19 cellular contexts compared by ENCODE assay signal in the genomic region with DNA sequence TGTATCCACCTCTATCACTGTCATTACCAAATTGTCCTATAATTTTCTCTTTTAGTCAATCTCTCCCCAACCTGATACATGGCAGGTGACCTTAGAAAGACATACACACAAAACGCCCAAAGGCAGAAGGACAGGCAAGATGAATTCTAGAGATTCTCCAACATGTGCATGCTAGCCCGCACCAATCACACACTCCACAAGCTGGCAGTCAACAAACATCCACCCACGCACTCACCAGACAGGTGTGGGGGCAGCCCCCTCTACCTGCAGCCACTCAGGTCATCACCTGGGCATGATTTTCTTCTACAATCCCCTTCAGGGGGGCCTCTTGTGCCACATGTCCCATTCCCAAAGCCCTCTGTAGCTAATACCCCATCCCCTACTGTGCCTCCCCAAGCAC. TPM values are rescaled to one million over a fixed set of nuclear protein-coding genes. Genes with fewer than 3 reads are reported as not detected.
DNase-seq lines count a peak whose midpoint lies in the region; ATAC-seq, FAIRE-seq and TF ChIP-seq lines count a peak whose summit lies in the region.
"Had no signal": no experiment of that assay in that cellular context is flagged by ENCODE, and none has a peak within 500 bp of the region (broad histone marks: within the 10 kb centered on the region; RNA-seq: fewer than 3 reads in every experiment).

No MANE protein-coding gene starts in this region.

- H3K9me1 ChIP-seq in K562 (ENCODE audit: control insufficient read depth, insufficient read depth, low read length): peaks cover 4% of the 10 kb centered on the region

- H3K4me1 ChIP-seq in HEK293 (ENCODE audit: control insufficient read depth, insufficient read depth, low read length): peaks cover 11% of the 10 kb centered on the region; the same call in 1 of the 2 replicates
- peaks cover 4 to 12% of the 10 kb centered on the region in 2 experiments; a peak in 3 of 5 replicates for H3K4me1 ChIP-seq in K562 (replicated peaks in 1 of 2; ENCODE audit: control insufficient read depth in 2 of 2, insufficient read depth in 2 of 2, low read length in 2 of 2)
- H3K4me1 ChIP-seq in neural progenitor cell: peaks cover 30% of the 10 kb centered on the region

- intact Hi-C loops in K562 (cut with micrococcal nuclease): no loop called here
- intact Hi-C loops in natural killer cell (cut with micrococcal nuclease): no loop called here

- peaks cover 2 to 28% of the 10 kb centered on the region in 2 experiments; a peak in 3 of 5 replicates for H3K27me3 ChIP-seq in K562 (ENCODE audit: control insufficient read depth in 2 of 2, insufficient read depth in 2 of 2, low read length in 2 of 2)
- no peaks in the 10 kb centered on the region for H3K27me3 ChIP-seq in neural progenitor cell

- H2AFZ ChIP-seq in K562 (ENCODE audit: low read depth, low read length) (no peak overlapping the region), neural progenitor cell (replicated peaks) (no peak overlapping the region)

- POLR2A ChIA-PET in HEK293 (lab: Yijun Ruan, JAX) (interaction anchor here (1.5 kb wide), 1 partner anchor 9 kb away, joined by 4 read pairs; the partner anchor contains the start of gene MPP2), K562 (lab: Yijun Ruan, JAX) (interaction anchor here (0.6 to 1.2 kb wide), 2 partner anchors 46 to 85 kb away, joined by 3 read pairs; no protein-coding TSS in a partner anchor)
- POLR2A ChIA-PET in naive thymus-derived CD8-positive, alpha-beta T cell (lab: Charles Lee): interaction anchor here (0.6 kb wide), 1 partner anchor 9 kb away, joined by 3 read pairs; no protein-coding TSS in a partner anchor

- H3K9ac ChIP-seq in K562 (ENCODE audit: insufficient read depth in 1 of 2, low read depth in 2 of 2, low read length in 2 of 2) (no peak overlapping the region), neural progenitor cell (no peak overlapping the region)
- H3K9ac ChIP-seq: BLaER1 had no signal

- WGBS in K562 (ENCODE audit: insufficient coverage, low coverage, missing lambda C conversion rate): 0% methylated on average over 3 of the region's 3 CpGs

- FAIRE-seq in K562 (lab: Jason Lieb, UNC): no peak
- FAIRE-seq: GM19239 had no signal

- H4K20me1 ChIP-seq in K562 (replicated peaks; ENCODE audit: control insufficient read depth, insufficient read depth, low read length) (peaks cover 3% of the 10 kb centered on the region; the same call in 1 of the 2 replicates), neural progenitor cell (ENCODE audit: low read depth) (peaks cover 10% of the 10 kb centered on the region)
- H4K20me1 ChIP-seq: BLaER1 had no signal

- no peak for TF ChIP-seq RAD21 in K562 (CRISPR knock-in tag; conservative IDR thresholded peaks at IDR 0.05 in 1 of 2, IDR thresholded peaks at IDR 0.05 in 1 of 2)

- H3K9me3 ChIP-seq in HEK293 (ENCODE audit: control insufficient read depth, insufficient read depth, low read depth, low read length): no peaks in the 10 kb centered on the region
- no peaks in the 10 kb centered on the region for H3K9me3 ChIP-seq in K562 (replicated peaks; ENCODE audit: control insufficient read depth, insufficient read depth, low read depth, low read length)
- H3K9me3 ChIP-seq in neural progenitor cell (ENCODE audit: low read depth): no peaks in the 10 kb centered on the region
- H3K9me3 ChIP-seq: BLaER1, Caco-2, HAP-1 had no signal

- H3K4me1 Mint-ChIP-seq in neural progenitor cell (peaks cover 35% of the 10 kb centered on the region), natural killer cell (peaks cover 0 to 16% of the 10 kb centered on the region in 2 donors)
- peaks cover 11 to 23% (median 14%) of the 10 kb centered on the region in 4 donors for H3K4me1 Mint-ChIP-seq in naive thymus-derived CD8-positive, alpha-beta T cell

- no peaks in the 10 kb centered on the region for H3K9me3 Mint-ChIP-seq in neural progenitor cell
- no peaks in the 10 kb centered on the region for H3K9me3 Mint-ChIP-seq in natural killer cell
- no peaks in the 10 kb centered on the region for H3K9me3 Mint-ChIP-seq in naive thymus-derived CD8-positive, alpha-beta T cell
- H3K9me3 Mint-ChIP-seq: CD8-positive, alpha-beta memory T cell; HFFc6 had no signal

- H3K36me3 Mint-ChIP-seq in neural progenitor cell: peaks cover 5% of the 10 kb centered on the region
- H3K36me3 Mint-ChIP-seq in natural killer cell: no peaks in the 10 kb centered on the region
- peaks cover 0 to 11% (median 4%) of the 10 kb centered on the region in 3 donors for H3K36me3 Mint-ChIP-seq in naive thymus-derived CD8-positive, alpha-beta T cell
- H3K36me3 Mint-ChIP-seq: CD8-positive, alpha-beta memory T cell had no signal

- ATAC-seq in K562 (no peak), natural killer cell (no peak)
- ATAC-seq in naive thymus-derived CD8-positive, alpha-beta T cell: no peak

- in situ Hi-C loops in K562 (cut with MboI): no loop called here

- no peak for TF ChIP-seq EP300 in K562 (IDR thresholded peaks at IDR 0.05; ENCODE audit: low read length)

- H3K36me3 ChIP-seq in HEK293 (ENCODE audit: control insufficient read depth in 2 of 2, insufficient read depth in 1 of 2, low read length in 2 of 2) (peaks cover 0 to 24% of the 10 kb centered on the region in 2 experiments; a peak in 2 of 3 replicates), K562 (ENCODE audit: control insufficient read depth, insufficient read depth, low read length) (no peaks in the 10 kb centered on the region), neural progenitor cell (no peaks in the 10 kb centered on the region)
- H3K36me3 ChIP-seq: BLaER1, HAP-1 had no signal

- H3K4me2 ChIP-seq in K562 (ENCODE audit: insufficient read depth, low read length) (no peak overlapping the region), neural progenitor cell (no peak overlapping the region)

- H3K4me3 ChIP-seq in HEK293 (ENCODE audit: low read depth, low read length) (no peak overlapping the region), K562 (no peak overlapping the region), epithelial cell of esophagus (ENCODE audit: low read length) (no peak overlapping the region), neural progenitor cell (no peak overlapping the region)
- H3K4me3 ChIP-seq: BLaER1, HAP-1 had no signal

- no peak overlapping the region for H3K27ac ChIP-seq in HEK293 (ENCODE audit: extremely low read depth, low read depth, low read length)
- H3K27ac ChIP-seq in K562 (ENCODE audit: extremely low read depth, low read depth, low read length): no peak overlapping the region
- no peak overlapping the region for H3K27ac ChIP-seq in neural progenitor cell
- H3K27ac ChIP-seq: 22Rv1, BLaER1 had no signal

- no peak for TF ChIP-seq POLR2A in K562 (conservative IDR thresholded peaks at IDR 0.05)

- CTCF ChIA-PET in HEK293 (lab: Yijun Ruan, JAX) (interaction anchor here (2.2 to 5.5 kb wide), 2 partner anchors 13 to 18 kb away, joined by 27 to 39 read pairs; no protein-coding TSS in a partner anchor), K562 (lab: Yijun Ruan, JAX; ENCODE audit: low intra/inter-chr PET ratio) (no interaction called here)

- DNase-seq in K562 (ENCODE audit: extremely low read depth in 1 of 4, low spot score in 3 of 4) (no peak), epithelial cell of esophagus (ENCODE audit: low read depth) (peak; percentile 85), neural progenitor cell (ENCODE audit: low spot score) (no peak), natural killer cell (no peak), putamen (ENCODE audit: low spot score) (no peak)
- DNase-seq in stimulated activated CD4-positive, alpha-beta T cell treated with anti-CD3 and anti-CD28 coated beads, Interleukin-2, amount 100 ng/mL, for 24 hours: no peak
- no peak for DNase-seq in naive thymus-derived CD8-positive, alpha-beta T cell
- DNase-seq: AML-193; Caco-2; CD8-positive, alpha-beta memory T cell; GF-D8; GOT3; HFFc6 had no signal

- peaks cover 4% of the 10 kb centered on the region for H3K27me3 Mint-ChIP-seq in neural progenitor cell (ENCODE audit: insufficient read depth, low read depth)
- peaks cover 20 to 45% of the 10 kb centered on the region in 2 donors for H3K27me3 Mint-ChIP-seq in natural killer cell (ENCODE audit: low read depth in 2 of 2)
- H3K27me3 Mint-ChIP-seq in naive thymus-derived CD8-positive, alpha-beta T cell: peaks cover 0 to 8% (median 4%) of the 10 kb centered on the region in 5 donors

- peaks cover 16% of the 10 kb centered on the region for H3F3A ChIP-seq in neural progenitor cell (ENCODE audit: low read depth)

- H3K79me2 ChIP-seq in K562 (ENCODE audit: control insufficient read depth, insufficient read depth, low read length) (no peaks in the 10 kb centered on the region), neural progenitor cell (ENCODE audit: low read depth) (peaks cover 10% of the 10 kb centered on the region)

- H3K27ac Mint-ChIP-seq in neural progenitor cell: no peak overlapping the region
- H3K27ac Mint-ChIP-seq in natural killer cell: no peak overlapping the region
- H3K27ac Mint-ChIP-seq in naive thymus-derived CD8-positive, alpha-beta T cell: no peak overlapping the region
- H3K27ac Mint-ChIP-seq: CD8-positive, alpha-beta memory T cell; HFFc6 had no signal

- TF ChIP-seq CTCF in HEK293 (tag by site-specific recombination; IDR thresholded peaks at IDR 0.05): no peak
- no peak for TF ChIP-seq CTCF in K562 (IDR thresholded peaks at IDR 0.05 in 2 of 3, conservative IDR thresholded peaks at IDR 0.05 in 1 of 3; ENCODE audit: insufficient read depth in 2 of 3, low read depth in 1 of 3, low read length in 3 of 3)
- no peak for TF ChIP-seq CTCF in epithelial cell of esophagus (IDR thresholded peaks at IDR 0.05; ENCODE audit: insufficient read depth, low read depth, low read length, missing control alignments)
- TF ChIP-seq CTCF in neural progenitor cell (IDR thresholded peaks at IDR 0.05): no peak
- no peak for TF ChIP-seq CTCF in natural killer cell (IDR thresholded peaks at IDR 0.05)

- H3K4me3 Mint-ChIP-seq in neural progenitor cell (peak overlapping the region; percentile 4), natural killer cell (no peak overlapping the region)
- no peak overlapping the region for H3K4me3 Mint-ChIP-seq in naive thymus-derived CD8-positive, alpha-beta T cell
- H3K4me3 Mint-ChIP-seq: CD8-positive, alpha-beta memory T cell; HFFc6 had no signal

- no TSS peak for BruUV-seq in K562 (replicated peaks; lab: Mats Ljungman, UMichigan)

RNA-seq across cellular contexts. Expression of gene MPP2, which starts 9.5 kb away (rescaled TPM):
- 0.30 and 1.5 TPM in 2 replicates for total RNA-seq in K562 (2011; cell fraction: chromatin; rRNA removed; ENCODE audit: low replicate concordance)
- total RNA-seq in K562 (2011; cell fraction: nucleolus; rRNA removed): 1.2 and 1.8 TPM in 2 replicates
- 0.66 and 0.99 TPM in 2 replicates for total RNA-seq in K562 (2011; cell fraction: nucleoplasm; rRNA removed)
- total RNA-seq in K562 (2014; rRNA removed): 0.14 and 0.41 TPM in 2 replicates
- 0.35 and 0.44 TPM in 2 replicates for total RNA-seq in K562 (2014; rRNA removed; fragmentation: Illumina TruSeq; extraction: Trizol)
- total RNA-seq in K562 (2015; rRNA removed; fragmentation: Illumina TruSeq; extraction: Trizol): 0.26 and 0.33 TPM in 2 replicates
- total RNA-seq in K562 (2021): 0.45 and 0.53 TPM in 2 replicates
- 1.0 and 1.2 TPM in 2 replicates for polyA plus RNA-seq in K562 (2011; rRNA removed)
- polyA plus RNA-seq in K562 (2011; cell fraction: cytosol; rRNA removed): 1.3 and 1.5 TPM in 2 replicates
- polyA plus RNA-seq in K562 (2011; cell fraction: nucleus; rRNA removed): 1.4 and 1.6 TPM in 2 replicates
- polyA plus RNA-seq in K562 (2012): 0.19 and 0.34 TPM in 2 replicates
- polyA plus RNA-seq in K562 (2014; fragmentation: Illumina TruSeq; extraction: Trizol): 0.24 and 0.28 TPM in 2 replicates
- polyA plus RNA-seq in K562 (2014; fragmentation: Nextera tagmentation; extraction: Ambion mirVana): under 1 TPM; 0.04 TPM
- 0.12 and 0.39 TPM in 2 replicates for polyA plus RNA-seq in K562 (2014; rRNA removed)
- polyA minus RNA-seq in K562 (2011; rRNA and poly(A)+ RNA removed): 0.99 and 1.5 TPM in 2 replicates
- 1.2 and 1.3 TPM in 2 replicates for polyA minus RNA-seq in K562 (2011; cell fraction: cytosol; rRNA and poly(A)+ RNA removed)
- 0.89 and 1.9 TPM in 2 replicates for polyA minus RNA-seq in K562 (2011; cell fraction: nucleus; rRNA and poly(A)+ RNA removed)
- total RNA-seq in neural progenitor cell (ENCODE audit: low replicate concordance): 7.8 and 24.5 TPM in 2 replicates
- 1 to 10 TPM in 1 of 3 donors, under 1 TPM in 2; 0.75 to 2.0 (median 0.85) TPM for total RNA-seq in natural killer cell
- total RNA-seq in naive thymus-derived CD8-positive, alpha-beta T cell: 1 to 10 TPM; 2.4 to 5.2 TPM
- polyA plus RNA-seq in naive thymus-derived CD8-positive, alpha-beta T cell: 1 to 10 TPM; 1.1 to 4.0 (median 3.1) TPM

RNA-seq across cellular contexts. Expression of gene PPY, which starts 44.4 kb away (rescaled TPM):
- total RNA-seq in K562 (2011; cell fraction: chromatin; rRNA removed; ENCODE audit: low replicate concordance): not detected in 2 replicates
- total RNA-seq in K562 (2011; cell fraction: nucleolus; rRNA removed): not detected in 2 replicates
- total RNA-seq in K562 (2011; cell fraction: nucleoplasm; rRNA removed): not detected in 2 replicates
- total RNA-seq in K562 (2014; rRNA removed) (not detected in 2 replicates), K562 (2014; rRNA removed; fragmentation: Illumina TruSeq; extraction: Trizol) (not detected in 2 replicates), K562 (2015; rRNA removed; fragmentation: Illumina TruSeq; extraction: Trizol) (not detected in 2 replicates), K562 (2021) (not detected in 2 replicates), neural progenitor cell (ENCODE audit: low replicate concordance) (not detected in 2 replicates), natural killer cell (not detected)
- polyA plus RNA-seq in K562 (2011; rRNA removed) (not detected in 2 replicates), K562 (2014; fragmentation: Illumina TruSeq; extraction: Trizol) (not detected in 2 replicates), K562 (2014; fragmentation: Nextera tagmentation; extraction: Ambion mirVana) (not detected), K562 (2014; rRNA removed) (1.9 TPM in 1 of 2 replicates, not detected in the other)
- polyA plus RNA-seq in K562 (2011; cell fraction: cytosol; rRNA removed): not detected in 2 replicates
- polyA plus RNA-seq in K562 (2011; cell fraction: nucleus; rRNA removed): not detected in 2 replicates
- not detected in 2 replicates for polyA plus RNA-seq in K562 (2012)
- polyA minus RNA-seq in K562 (2011; rRNA and poly(A)+ RNA removed): not detected in 2 replicates
- polyA minus RNA-seq in K562 (2011; cell fraction: cytosol; rRNA and poly(A)+ RNA removed): not detected in 2 replicates
- polyA minus RNA-seq in K562 (2011; cell fraction: nucleus; rRNA and poly(A)+ RNA removed): not detected in 2 replicates
- total RNA-seq in naive thymus-derived CD8-positive, alpha-beta T cell: not detected
- polyA plus RNA-seq in naive thymus-derived CD8-positive, alpha-beta T cell: not detected
- total RNA-seq: Caco-2; CD8-positive, alpha-beta memory T cell; HFFc6; HT-29 had no signal
- polyA plus RNA-seq: CD8-positive, alpha-beta memory T cell had no signal

RNA-seq across cellular contexts. Expression of gene CD300LG, which starts 50.9 kb away (rescaled TPM):
- total RNA-seq in K562 (2011; cell fraction: chromatin; rRNA removed; ENCODE audit: low replicate concordance): not detected in 2 replicates
- total RNA-seq in K562 (2011; cell fraction: nucleolus; rRNA removed): not detected in 2 replicates
- total RNA-seq in K562 (2011; cell fraction: nucleoplasm; rRNA removed): not detected in 2 replicates
- total RNA-seq in K562 (2014; rRNA removed) (not detected in 2 replicates), K562 (2014; rRNA removed; fragmentation: Illumina TruSeq; extraction: Trizol) (not detected in 2 replicates), K562 (2015; rRNA removed; fragmentation: Illumina TruSeq; extraction: Trizol) (not detected in 2 replicates), K562 (2021) (not detected in 2 replicates), neural progenitor cell (ENCODE audit: low replicate concordance) (not detected in 2 replicates), natural killer cell (not detected)
- polyA plus RNA-seq in K562 (2011; rRNA removed) (not detected in 2 replicates), K562 (2014; fragmentation: Illumina TruSeq; extraction: Trizol) (not detected in 2 replicates), K562 (2014; fragmentation: Nextera tagmentation; extraction: Ambion mirVana) (not detected), K562 (2014; rRNA removed) (not detected in 2 replicates)
- polyA plus RNA-seq in K562 (2011; cell fraction: cytosol; rRNA removed): not detected in 2 replicates
- not detected in 2 replicates for polyA plus RNA-seq in K562 (2011; cell fraction: nucleus; rRNA removed)
- not detected in 2 replicates for polyA plus RNA-seq in K562 (2012)
- not detected in 2 replicates for polyA minus RNA-seq in K562 (2011; rRNA and poly(A)+ RNA removed)
- polyA minus RNA-seq in K562 (2011; cell fraction: cytosol; rRNA and poly(A)+ RNA removed): not detected in 2 replicates
- polyA minus RNA-seq in K562 (2011; cell fraction: nucleus; rRNA and poly(A)+ RNA removed): not detected in 2 replicates
- total RNA-seq in naive thymus-derived CD8-positive, alpha-beta T cell: not detected
- polyA plus RNA-seq in naive thymus-derived CD8-positive, alpha-beta T cell: not detected
- total RNA-seq: Caco-2; CD8-positive, alpha-beta memory T cell; HFFc6; HT-29 had no signal
- polyA plus RNA-seq: CD8-positive, alpha-beta memory T cell had no signal

RNA-seq across cellular contexts. Expression of gene PYY, which starts 55.9 kb away (rescaled TPM):
- not detected in 2 replicates for total RNA-seq in K562 (2011; cell fraction: chromatin; rRNA removed; ENCODE audit: low replicate concordance)
- total RNA-seq in K562 (2011; cell fraction: nucleolus; rRNA removed): not detected in 2 replicates
- not detected in 2 replicates for total RNA-seq in K562 (2011; cell fraction: nucleoplasm; rRNA removed)
- total RNA-seq in K562 (2014; rRNA removed) (not detected in 2 replicates), K562 (2014; rRNA removed; fragmentation: Illumina TruSeq; extraction: Trizol) (not detected in 2 replicates), K562 (2015; rRNA removed; fragmentation: Illumina TruSeq; extraction: Trizol) (not detected in 2 replicates), K562 (2021) (not detected in 2 replicates), neural progenitor cell (ENCODE audit: low replicate concordance) (0.40 TPM in 1 of 2 replicates, not detected in the other), natural killer cell (not detected)
- polyA plus RNA-seq in K562 (2011; rRNA removed) (0.09 TPM in 1 of 2 replicates, not detected in the other), K562 (2014; fragmentation: Illumina TruSeq; extraction: Trizol) (not detected in 2 replicates), K562 (2014; fragmentation: Nextera tagmentation; extraction: Ambion mirVana) (not detected), K562 (2014; rRNA removed) (not detected in 2 replicates)
- polyA plus RNA-seq in K562 (2011; cell fraction: cytosol; rRNA removed): 0.27 TPM in 1 of 2 replicates, not detected in the other
- 0.17 and 0.24 TPM in 2 replicates for polyA plus RNA-seq in K562 (2011; cell fraction: nucleus; rRNA removed)
- not detected in 2 replicates for polyA plus RNA-seq in K562 (2012)
- polyA minus RNA-seq in K562 (2011; rRNA and poly(A)+ RNA removed): not detected in 2 replicates
- not detected in 2 replicates for polyA minus RNA-seq in K562 (2011; cell fraction: cytosol; rRNA and poly(A)+ RNA removed)
- polyA minus RNA-seq in K562 (2011; cell fraction: nucleus; rRNA and poly(A)+ RNA removed): not detected in 2 replicates
- total RNA-seq in naive thymus-derived CD8-positive, alpha-beta T cell: not detected
- polyA plus RNA-seq in naive thymus-derived CD8-positive, alpha-beta T cell: not detected
- total RNA-seq: Caco-2; CD8-positive, alpha-beta memory T cell; HT-29 had no signal
- polyA plus RNA-seq: CD8-positive, alpha-beta memory T cell had no signal
